Comparison of ENCODE assay signal across 8 cellular contexts in genomic region chr11:33039274-33040126, GRCh38. TPM values are rescaled to one million over a fixed set of nuclear protein-coding genes. Genes with fewer than 3 reads are reported as not detected.
A peak's percentile ranks its signal among the peaks of the same experiment; 100 is the strongest.
DNase-seq lines count a peak whose midpoint lies in the region; TF ChIP-seq lines count a peak whose summit lies in the region.

TCP11L1 (plus strand) TSS chr11:33039572; CDS start chr11:33043774, 4,202 bp downstream.

- H3K4me3 ChIP-seq in fibroblast of villous mesenchyme (ENCODE audit: low read depth, low read length) (peak within 1 kb of the TSS; percentile 83), stomach (peak within 1 kb of the TSS; percentile 70 to 95 (median 89))

- H3K27me3 Mint-ChIP-seq in nephron progenitor cell (ENCODE audit: low read depth, poor library complexity) = no peaks in the 10 kb centered on the region

- 0 to 1% (median 1%) methylated on average over 27 to 94 of the region's 94 CpGs for WGBS in stomach, 5 donors

- no peaks in the 10 kb centered on the region for H3K9me3 Mint-ChIP-seq in nephron progenitor cell

- H3K36me3 Mint-ChIP-seq in nephron progenitor cell (ENCODE audit: low read depth) = peaks cover 20% of the 10 kb centered on the region

- TF ChIP-seq CTCF in fibroblast of villous mesenchyme (IDR thresholded peaks at IDR 0.05; ENCODE audit: insufficient read depth, low read depth, low read length) (no peak), nephron progenitor cell (IDR thresholded peaks at IDR 0.05) (no peak), stomach (IDR thresholded peaks at IDR 0.05) (no peak)

- H3K4me3 Mint-ChIP-seq in nephron progenitor cell = peak within 1 kb of the TSS; percentile 90

- H3K27me3 ChIP-seq in stomach = no peaks in the 10 kb centered on the region

- peak; percentile 92 for DNase-seq in ELR (ENCODE audit: low read depth)
- DNase-seq in H4 (ENCODE audit: low spot score) = peak; percentile 91
- peak; percentile 90 for DNase-seq in LHCN-M2 (ENCODE audit: low read depth)
- DNase-seq in activated effector memory CD4-positive, alpha-beta T cell treated with anti-CD3 and anti-CD28 coated beads, Interleukin-2, amount 50 U/mL, for 16 hours = peak; percentile 94
- DNase-seq in fibroblast of villous mesenchyme (ENCODE audit: low read depth) = peak; percentile 96
- DNase-seq in nephron progenitor cell = peak; percentile 87
- DNase-seq in stomach = peak; percentile 73

- H3K27ac ChIP-seq in stomach = peak within 1 kb of the TSS; percentile 96 to 99 (median 98)

- TF ChIP-seq EP300 in stomach (IDR thresholded peaks at IDR 0.05) = no peak

- H3K9me3 ChIP-seq in stomach = no peaks in the 10 kb centered on the region

- intact Hi-C loops in stomach (cut with DNase I; ENCODE audit: low total_unique reads) = no loop called here

- peaks cover 0 to 9% (median 8%) of the 10 kb centered on the region in 4 donors for H3K36me3 ChIP-seq in stomach

- peak; percentile 55 for TF ChIP-seq POLR2A in Raji (IDR thresholded peaks at IDR 0.05; ENCODE audit: insufficient read depth, low read depth, low read length)
- TF ChIP-seq POLR2A in stomach (IDR thresholded peaks at IDR 0.05) = peak in 1 of 4 donors; percentile 21

- H3K27ac Mint-ChIP-seq in nephron progenitor cell = peak within 1 kb of the TSS; percentile 98

- H3K4me1 ChIP-seq in stomach = peaks cover 4 to 26% (median 18%) of the 10 kb centered on the region in 4 donors

- peaks cover 27% of the 10 kb centered on the region for H3K4me1 Mint-ChIP-seq in nephron progenitor cell

RNA-seq across cellular contexts. Expression of gene TCP11L1, which starts in this region (rescaled TPM):
- 10.6 and 12.5 TPM in 2 replicates for total RNA-seq in H4 (2014; rRNA removed; shearing (Covaris generic))
- 32.6 and 37.5 TPM in 2 replicates for total RNA-seq in LHCN-M2 (2014; rRNA removed)
- polyA plus RNA-seq in LHCN-M2 (2012) = 13.3 TPM
- 32.5 and 37.1 TPM in 2 replicates for total RNA-seq in fibroblast of villous mesenchyme
- 10 to 100 TPM; 18.7 to 46.1 (median 30.8) TPM for total RNA-seq in stomach
- 1 to 10 TPM; 2.5 to 4.4 (median 2.7) TPM for polyA plus RNA-seq in stomach

Comparison
In these comparisons a context has a peak if more than half of its experiments do, and no peak if none do; other contexts are left out.
1. Peak in every context shown above with its lines: DNase-seq, H3K4me3 ChIP-seq and H3K27ac ChIP-seq.